In genomic region chr1:224317383-224318045, GRCh38 we compare ENCODE assay signal across 2 cellular contexts.
A peak's percentile ranks its signal among the peaks of the same experiment; 100 is the strongest.
TF ChIP-seq lines count a peak whose summit lies in the region.

No MANE protein-coding gene starts in this region.

TF ChIP-seq in HEK293T, 16 proteins besides CTCF, POLR2A, EP300 and RAD21:
- no peak for TF ChIP-seq SUZ12 (IDR thresholded peaks at IDR 0.05)
- no peak for TF ChIP-seq FOXK2 (IDR thresholded peaks at IDR 0.05)
- TF ChIP-seq FOXA1 (IDR thresholded peaks at IDR 0.05), result peak; percentile 95
- peak; percentile 80; the same call in 1 of the 2 replicates for TF ChIP-seq CTBP1 (IDR thresholded peaks at IDR 0.05; ENCODE audit: borderline replicate concordance)
- no peak for TF ChIP-seq NFRKB (IDR thresholded peaks at IDR 0.05)
- TF ChIP-seq ELF4 (IDR thresholded peaks at IDR 0.05), result no peak
- no peak for TF ChIP-seq FOXM1 (IDR thresholded peaks at IDR 0.05; ENCODE audit: borderline replicate concordance)
- no peak for TF ChIP-seq HDGF (IDR thresholded peaks at IDR 0.05; ENCODE audit: borderline replicate concordance)
- TF ChIP-seq BHLHE40 (IDR thresholded peaks at IDR 0.05; ENCODE audit: borderline replicate concordance), result no peak
- no peak for TF ChIP-seq L3MBTL2 (conservative IDR thresholded peaks at IDR 0.05)
- no peak for TF ChIP-seq TARDBP (IDR thresholded peaks at IDR 0.05)
- peak; percentile 42 for TF ChIP-seq PKNOX1 (IDR thresholded peaks at IDR 0.05)
- TF ChIP-seq LEF1 (IDR thresholded peaks at IDR 0.05; ENCODE audit: borderline replicate concordance), result no peak
- TF ChIP-seq SP1 (IDR thresholded peaks at IDR 0.05), result no peak
- no peak for TF ChIP-seq ARNT (IDR thresholded peaks at IDR 0.05)
- TF ChIP-seq ZNF384 (IDR thresholded peaks at IDR 0.05), result peak; percentile 90

TF ChIP-seq in GM12878, 131 proteins besides CTCF, POLR2A, EP300 and RAD21:
- no peak for TF ChIP-seq TCF3 (IDR thresholded peaks at IDR 0.05; ENCODE audit: borderline replicate concordance, insufficient read depth, low read depth, low read length)
- peak; percentile 68 for TF ChIP-seq ZBTB40 (IDR thresholded peaks at IDR 0.05; ENCODE audit: borderline replicate concordance)
